ENCODE assay signal across 9 cellular contexts in the genomic region with DNA sequence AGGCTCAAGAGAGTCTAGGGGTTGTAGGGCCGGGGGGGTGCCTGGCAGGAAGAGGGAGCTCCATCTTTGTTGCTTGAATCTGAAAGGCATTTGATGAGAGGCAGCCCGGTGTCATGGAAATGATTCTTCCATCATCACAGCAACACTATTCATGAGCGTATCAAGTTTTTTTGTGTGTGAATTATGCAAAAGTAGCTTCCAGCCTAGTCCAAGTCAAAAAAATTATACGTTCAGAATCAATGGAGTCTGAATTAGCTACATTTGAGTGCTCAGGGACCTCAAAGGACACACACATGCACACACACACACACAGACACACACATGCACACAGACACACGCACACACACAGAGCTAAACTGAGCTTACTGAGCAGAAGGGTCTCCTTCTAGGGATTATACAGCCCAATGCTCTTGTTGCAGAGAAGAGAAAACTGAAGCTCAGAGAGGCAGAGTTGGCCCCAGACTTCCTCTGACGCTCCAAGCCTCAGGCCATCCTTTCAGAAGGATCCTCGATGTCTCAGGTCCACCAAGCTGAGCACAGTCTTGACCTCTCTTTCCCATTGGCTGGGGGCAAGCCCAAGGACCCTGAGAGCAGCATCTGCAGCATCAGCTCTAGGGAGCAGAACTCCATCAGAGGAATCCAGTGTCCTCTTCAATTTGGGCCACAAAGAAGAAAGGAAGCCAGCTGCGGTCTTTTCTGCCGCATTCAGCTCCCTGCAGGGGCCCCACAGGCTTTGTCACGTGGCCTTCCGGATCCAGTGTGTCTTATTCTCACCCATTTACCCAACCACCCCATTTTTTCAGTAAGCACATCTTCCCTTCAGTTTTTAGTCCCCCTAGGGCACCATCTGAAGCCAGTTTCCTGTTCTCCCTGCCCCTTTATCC.
DNase-seq lines count a peak whose midpoint lies in the region; ATAC-seq and TF ChIP-seq lines count a peak whose summit lies in the region.
"Had no signal": no experiment of that assay in that cellular context is flagged by ENCODE, and none has a peak within 500 bp of the region (broad histone marks: within the 10 kb centered on the region; RNA-seq: fewer than 3 reads in every experiment).

No MANE protein-coding gene starts in this region.

- H3K27me3 ChIP-seq in mesenchymal stem cell (ENCODE audit: control insufficient read depth in 1 of 2, insufficient read depth in 1 of 2, low read length in 2 of 2), result peaks cover 63 to 99% of the 10 kb centered on the region in 2 experiments

- no peak overlapping the region for H2BK12ac ChIP-seq in mesenchymal stem cell (ENCODE audit: low read length in 2 of 2)

- no peak overlapping the region for H3K4me2 ChIP-seq in mesenchymal stem cell (ENCODE audit: low read length, poor library complexity, severe bottlenecking)

- no peak overlapping the region for H3K14ac ChIP-seq in mesenchymal stem cell (ENCODE audit: low read length in 2 of 2)

- peaks cover 48% of the 10 kb centered on the region for H3K4me1 Mint-ChIP-seq in activated CD4-positive, alpha-beta T cell treated with anti-CD3 and anti-CD28 coated beads for 36 hours
- peaks cover 37% of the 10 kb centered on the region for H3K4me1 Mint-ChIP-seq in stimulated activated effector memory CD8-positive, alpha-beta T cell treated with anti-CD3 and anti-CD28 coated beads, Interleukin-12 subunit alpha, Interleukin-12 subunit beta, amount 100 ng/mL, for 72 hours

- no peak overlapping the region for H3K27ac ChIP-seq in coronary artery
- no peak overlapping the region for H3K27ac ChIP-seq in mesenchymal stem cell (ENCODE audit: low read length, poor library complexity, severe bottlenecking)

- DNase-seq in KG1 (lab: John Stamatoyannopoulos, UW) (peak; percentile 54), coronary artery (ENCODE audit: low spot score) (peak; percentile 58), COR-L47 (lab: John Stamatoyannopoulos, UW) (no peak), cerebellar cortex (ENCODE audit: low spot score) (no peak), mesenchymal stem cell (no peak)
- peak; percentile 80 for DNase-seq in activated CD4-positive, alpha-beta T cell treated with anti-CD3 and anti-CD28 coated beads for 36 hours
- peak; percentile 21 to 62 for DNase-seq in stimulated activated effector memory CD8-positive, alpha-beta T cell treated with anti-CD3 and anti-CD28 coated beads, Interleukin-12 subunit alpha, Interleukin-12 subunit beta, amount 100 ng/mL, for 72 hours (ENCODE audit: low spot score in 2 of 2)
- DNase-seq: NCI-H510A had no signal

- no peak overlapping the region for H2BK15ac ChIP-seq in mesenchymal stem cell (ENCODE audit: low read depth, poor library complexity, severe bottlenecking)

- no peak overlapping the region for H3K18ac ChIP-seq in mesenchymal stem cell (ENCODE audit: low read depth in 1 of 2, low read length in 2 of 2)

- H3K23ac ChIP-seq in mesenchymal stem cell (ENCODE audit: low read length in 2 of 2), result no peak overlapping the region

- H3K9me3 ChIP-seq in mesenchymal stem cell (ENCODE audit: control insufficient read depth, low read length), result no peaks in the 10 kb centered on the region

- no peaks in the 10 kb centered on the region for H3K79me1 ChIP-seq in mesenchymal stem cell (replicated peaks; ENCODE audit: low read length, poor library complexity, severe bottlenecking)

- H3K4me1 ChIP-seq in mesenchymal stem cell (ENCODE audit: control insufficient read depth, insufficient read depth, low read depth, low read length), result peaks cover 4% of the 10 kb centered on the region

- no peak overlapping the region for H3K4ac ChIP-seq in mesenchymal stem cell (ENCODE audit: low read depth in 1 of 2, low read length in 2 of 2)

- no peaks in the 10 kb centered on the region for H3K27me3 Mint-ChIP-seq in activated CD4-positive, alpha-beta T cell treated with anti-CD3 and anti-CD28 coated beads for 36 hours

- no peak overlapping the region for H2BK120ac ChIP-seq in mesenchymal stem cell (ENCODE audit: low read depth, low read length)

- H3K4me3 Mint-ChIP-seq in activated CD4-positive, alpha-beta T cell treated with anti-CD3 and anti-CD28 coated beads for 36 hours, result peak overlapping the region; percentile 79
- peak overlapping the region; percentile 61 for H3K4me3 Mint-ChIP-seq in stimulated activated effector memory CD8-positive, alpha-beta T cell treated with anti-CD3 and anti-CD28 coated beads, Interleukin-12 subunit alpha, Interleukin-12 subunit beta, amount 100 ng/mL, for 72 hours

- H4K91ac ChIP-seq in mesenchymal stem cell (ENCODE audit: low read length), result no peak overlapping the region

- no peak overlapping the region for H2AK5ac ChIP-seq in mesenchymal stem cell (ENCODE audit: low read length, severe bottlenecking)

- WGBS in mesenchymal stem cell, result 82% methylated on average over 9 of the region's 11 CpGs

- H3K27ac Mint-ChIP-seq in activated CD4-positive, alpha-beta T cell treated with anti-CD3 and anti-CD28 coated beads for 36 hours, result peak overlapping the region; percentile 92
- H3K27ac Mint-ChIP-seq in stimulated activated effector memory CD8-positive, alpha-beta T cell treated with anti-CD3 and anti-CD28 coated beads, Interleukin-12 subunit alpha, Interleukin-12 subunit beta, amount 100 ng/mL, for 72 hours, result peak overlapping the region; percentile 48

- peak; percentile 84 for ATAC-seq in activated CD4-positive, alpha-beta T cell treated with anti-CD3 and anti-CD28 coated beads for 36 hours
- peak; percentile 84 for ATAC-seq in stimulated activated effector memory CD8-positive, alpha-beta T cell treated with anti-CD3 and anti-CD28 coated beads, Interleukin-12 subunit alpha, Interleukin-12 subunit beta, amount 100 ng/mL, for 72 hours
- ATAC-seq in GM18861 (IDR thresholded peaks at IDR 0.05; ENCODE audit: unreplicated experiment), result no peak

- intact Hi-C loops in activated CD4-positive, alpha-beta T cell treated with anti-CD3 and anti-CD28 coated beads for 36 hours (cut with DNase I, micrococcal nuclease), result loop anchor here in 1 of 2 experiments (2.0 kb wide), 1 partner anchor 23 kb away; no protein-coding TSS in a partner anchor

- H3K36me3 Mint-ChIP-seq in activated CD4-positive, alpha-beta T cell treated with anti-CD3 and anti-CD28 coated beads for 36 hours (ENCODE audit: low read depth), result no peaks in the 10 kb centered on the region
- H3K36me3 Mint-ChIP-seq in stimulated activated effector memory CD8-positive, alpha-beta T cell treated with anti-CD3 and anti-CD28 coated beads, Interleukin-12 subunit alpha, Interleukin-12 subunit beta, amount 100 ng/mL, for 72 hours, result no peaks in the 10 kb centered on the region

- H2AFZ ChIP-seq in mesenchymal stem cell (ENCODE audit: low read depth, low read length), result no peak overlapping the region

- no peaks in the 10 kb centered on the region for H3K9me3 Mint-ChIP-seq in activated CD4-positive, alpha-beta T cell treated with anti-CD3 and anti-CD28 coated beads for 36 hours (ENCODE audit: low read depth)
- no peaks in the 10 kb centered on the region for H3K9me3 Mint-ChIP-seq in stimulated activated effector memory CD8-positive, alpha-beta T cell treated with anti-CD3 and anti-CD28 coated beads, Interleukin-12 subunit alpha, Interleukin-12 subunit beta, amount 100 ng/mL, for 72 hours

- no peak overlapping the region for H2BK5ac ChIP-seq in mesenchymal stem cell (ENCODE audit: low read depth, low read length, poor library complexity, severe bottlenecking)

- H3K9ac ChIP-seq in mesenchymal stem cell (ENCODE audit: low read length), result no peak overlapping the region

- CTCF ChIA-PET in activated CD4-positive, alpha-beta T cell treated with anti-CD3 and anti-CD28 coated beads for 36 hours (lab: Charles Lee), result interaction anchor here (0.5 to 2.5 kb wide), 16 partner anchors 11 to 1083 kb away, joined by 3 to 9 read pairs (median 4); no protein-coding TSS in a partner anchor

- POLR2A ChIA-PET in activated CD4-positive, alpha-beta T cell treated with anti-CD3 and anti-CD28 coated beads for 36 hours (lab: Charles Lee), result interaction anchor here (0.5 to 1.2 kb wide), 4 partner anchors 30 to 1718 kb away, joined by 3 to 5 read pairs (median 4); no protein-coding TSS in a partner anchor

- no peak for TF ChIP-seq CTCF in coronary artery (IDR thresholded peaks at IDR 0.05)

- no peaks in the 10 kb centered on the region for H3K36me3 ChIP-seq in mesenchymal stem cell (ENCODE audit: control insufficient read depth in 1 of 2, insufficient read depth in 2 of 2, low read depth in 1 of 2, low read length in 2 of 2)

- H3K4me3 ChIP-seq in coronary artery (no peak overlapping the region), mesenchymal stem cell (ENCODE audit: insufficient read depth in 1 of 2, low read depth in 1 of 2, low read length in 2 of 2) (no peak overlapping the region)

- no peak overlapping the region for H4K8ac ChIP-seq in mesenchymal stem cell (ENCODE audit: low read length)

Comparison
In these comparisons a context has a peak if more than half of its experiments do, and no peak if none do; other contexts are left out.
1. DNase-seq: peak in KG1 (single experiment), activated CD4-positive, alpha-beta T cell treated with anti-CD3 and anti-CD28 coated beads for 36 hours (single experiment), coronary artery (single experiment) and stimulated activated effector memory CD8-positive, alpha-beta T cell treated with anti-CD3 and anti-CD28 coated beads, Interleukin-12 subunit alpha, Interleukin-12 subunit beta, amount 100 ng/mL, for 72 hours (2 of 2); none in COR-L47 (single experiment), cerebellar cortex (single experiment) and mesenchymal stem cell (single experiment).